Comparison of ENCODE assay signal across 17 cellular contexts in the genomic region with DNA sequence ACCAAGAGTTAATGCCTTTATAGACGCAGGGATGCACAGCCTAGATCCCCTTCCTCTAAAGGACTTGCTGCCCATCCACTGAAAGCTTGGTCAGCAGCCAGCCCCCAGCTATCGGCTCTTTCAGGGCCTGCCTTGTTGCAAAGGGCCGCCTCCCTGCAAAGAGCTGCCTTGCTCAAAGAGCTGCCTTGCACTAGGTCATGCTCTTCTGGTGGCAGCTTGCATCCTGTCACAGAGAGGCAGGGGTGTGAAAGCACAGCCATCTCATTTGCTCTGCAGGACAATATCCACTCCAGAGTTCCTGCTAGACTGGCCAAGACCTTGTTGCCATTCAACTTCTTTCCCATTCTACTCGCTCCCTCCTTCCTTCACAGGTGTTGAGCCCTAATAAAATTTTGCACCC.
DNase-seq lines count a peak whose midpoint lies in the region; ATAC-seq, FAIRE-seq and TF ChIP-seq lines count a peak whose summit lies in the region.
"Had no signal": no experiment of that assay in that cellular context is flagged by ENCODE, and none has a peak within 500 bp of the region (broad histone marks: within the 10 kb centered on the region; RNA-seq: fewer than 3 reads in every experiment).

No MANE protein-coding gene starts in this region.

- peak overlapping the region; percentile 56 to 81; a peak in 5 of 6 replicates for H3K27ac ChIP-seq in A549
- H3K27ac ChIP-seq: KMS-11 had no signal

- no peak for TF ChIP-seq CTCF in A549 (IDR thresholded peaks at IDR 0.05)
- TF ChIP-seq CTCF in nephron (IDR thresholded peaks at IDR 0.05; ENCODE audit: unreplicated experiment in 3 of 3): no peak

- FAIRE-seq in A549 (lab: Jason Lieb, UNC): no peak

- H3K4me2 ChIP-seq in A549: peak overlapping the region; percentile 46; the same call in 1 of the 3 replicates
- H3K4me2 ChIP-seq: KMS-11 had no signal

- H3K4me1 ChIP-seq in A549: peaks cover 53% of the 10 kb centered on the region
- H3K4me1 ChIP-seq: Caco-2 had no signal

- no peaks in the 10 kb centered on the region for H3K9me3 ChIP-seq in A549
- H3K9me3 ChIP-seq: Caco-2 had no signal

- H3K4me3 Mint-ChIP-seq in nephron: no peak overlapping the region

- no peaks in the 10 kb centered on the region for H3K36me3 Mint-ChIP-seq in nephron (ENCODE audit: low read depth)

- H3K4me3 ChIP-seq in A549: no peak overlapping the region

- no peak for TF ChIP-seq POLR2A in A549 (IDR thresholded peaks at IDR 0.05; ENCODE audit: low read length)

- no peaks in the 10 kb centered on the region for H3K9me3 Mint-ChIP-seq in nephron

- CTCF ChIA-PET in A549 (lab: Yijun Ruan, JAX): interaction anchor here (0.6 to 3.8 kb wide), 7 partner anchors 37 to 127 kb away, joined by 3 to 23 read pairs (median 4); no protein-coding TSS in a partner anchor

- H3K4me1 Mint-ChIP-seq in nephron: peaks cover 49% of the 10 kb centered on the region

- TF ChIP-seq EP300 in A549 (IDR thresholded peaks at IDR 0.05): no peak

- H3K27me3 Mint-ChIP-seq in nephron (ENCODE audit: low read depth): peaks cover 6% of the 10 kb centered on the region

- 82% methylated on average over 4 of the region's 4 CpGs for WGBS in A549 (ENCODE audit: missing lambda C conversion rate)

- DNase-seq in A549 (ENCODE audit: low read depth in 1 of 2, low spot score in 1 of 2) (no peak), EH (ENCODE audit: low read depth) (peak; percentile 30), cerebellar cortex (ENCODE audit: low spot score) (peak; percentile 84), RPMI8226 (no peak), kidney tubule cell (ENCODE audit: low spot score) (no peak), COR-L47 (lab: John Stamatoyannopoulos, UW) (no peak)
- DNase-seq: Caco-2, DMS153, NCI-H1048, NCI-H146, NCI-H2081, NCI-H774, SIG-M5 had no signal

- POLR2A ChIA-PET in A549 (lab: Yijun Ruan, JAX): interaction anchor here (0.5 kb wide), 1 partner anchor 74 kb away, joined by 4 read pairs; no protein-coding TSS in a partner anchor

- no peak for TF ChIP-seq RAD21 in A549 (conservative IDR thresholded peaks at IDR 0.05 in 1 of 2, IDR thresholded peaks at IDR 0.05 in 1 of 2)

- H3K27ac Mint-ChIP-seq in nephron: peak overlapping the region in 2 of 3 experiments; percentile 51 to 93

- ATAC-seq in A549: 0 out of 6 replicates have a peak, but pooled peaks of 1 of the 2 experiments have one; percentile 10
- ATAC-seq: HCT116, Panc1 had no signal

TF ChIP-seq in A549, 52 proteins besides CTCF, POLR2A, EP300 and RAD21:
- TF ChIP-seq, protein P1, sequence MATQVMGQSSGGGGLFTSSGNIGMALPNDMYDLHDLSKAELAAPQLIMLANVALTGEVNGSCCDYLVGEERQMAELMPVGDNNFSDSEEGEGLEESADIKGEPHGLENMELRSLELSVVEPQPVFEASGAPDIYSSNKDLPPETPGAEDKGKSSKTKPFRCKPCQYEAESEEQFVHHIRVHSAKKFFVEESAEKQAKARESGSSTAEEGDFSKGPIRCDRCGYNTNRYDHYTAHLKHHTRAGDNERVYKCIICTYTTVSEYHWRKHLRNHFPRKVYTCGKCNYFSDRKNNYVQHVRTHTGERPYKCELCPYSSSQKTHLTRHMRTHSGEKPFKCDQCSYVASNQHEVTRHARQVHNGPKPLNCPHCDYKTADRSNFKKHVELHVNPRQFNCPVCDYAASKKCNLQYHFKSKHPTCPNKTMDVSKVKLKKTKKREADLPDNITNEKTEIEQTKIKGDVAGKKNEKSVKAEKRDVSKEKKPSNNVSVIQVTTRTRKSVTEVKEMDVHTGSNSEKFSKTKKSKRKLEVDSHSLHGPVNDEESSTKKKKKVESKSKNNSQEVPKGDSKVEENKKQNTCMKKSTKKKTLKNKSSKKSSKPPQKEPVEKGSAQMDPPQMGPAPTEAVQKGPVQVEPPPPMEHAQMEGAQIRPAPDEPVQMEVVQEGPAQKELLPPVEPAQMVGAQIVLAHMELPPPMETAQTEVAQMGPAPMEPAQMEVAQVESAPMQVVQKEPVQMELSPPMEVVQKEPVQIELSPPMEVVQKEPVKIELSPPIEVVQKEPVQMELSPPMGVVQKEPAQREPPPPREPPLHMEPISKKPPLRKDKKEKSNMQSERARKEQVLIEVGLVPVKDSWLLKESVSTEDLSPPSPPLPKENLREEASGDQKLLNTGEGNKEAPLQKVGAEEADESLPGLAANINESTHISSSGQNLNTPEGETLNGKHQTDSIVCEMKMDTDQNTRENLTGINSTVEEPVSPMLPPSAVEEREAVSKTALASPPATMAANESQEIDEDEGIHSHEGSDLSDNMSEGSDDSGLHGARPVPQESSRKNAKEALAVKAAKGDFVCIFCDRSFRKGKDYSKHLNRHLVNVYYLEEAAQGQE (IDR thresholded peaks at IDR 0.05): no peak
- TF ChIP-seq ZNF302 (CRISPR knock-in tag; IDR thresholded peaks at IDR 0.05) (no peak), KDM5A (IDR thresholded peaks at IDR 0.05) (no peak), FOSL2 (IDR thresholded peaks at IDR 0.05) (no peak), FOSL2 (CRISPR knock-in tag; IDR thresholded peaks at IDR 0.05) (no peak), ZFP36 (IDR thresholded peaks at IDR 0.05; ENCODE audit: borderline replicate concordance, partially characterized antibody) (no peak), NR3C1 (IDR thresholded peaks at IDR 0.05) (no peak), ZC3H11A (IDR thresholded peaks at IDR 0.05) (no peak), CHD4 (IDR thresholded peaks at IDR 0.05; ENCODE audit: borderline replicate concordance) (no peak)
- TF ChIP-seq, protein P2, sequence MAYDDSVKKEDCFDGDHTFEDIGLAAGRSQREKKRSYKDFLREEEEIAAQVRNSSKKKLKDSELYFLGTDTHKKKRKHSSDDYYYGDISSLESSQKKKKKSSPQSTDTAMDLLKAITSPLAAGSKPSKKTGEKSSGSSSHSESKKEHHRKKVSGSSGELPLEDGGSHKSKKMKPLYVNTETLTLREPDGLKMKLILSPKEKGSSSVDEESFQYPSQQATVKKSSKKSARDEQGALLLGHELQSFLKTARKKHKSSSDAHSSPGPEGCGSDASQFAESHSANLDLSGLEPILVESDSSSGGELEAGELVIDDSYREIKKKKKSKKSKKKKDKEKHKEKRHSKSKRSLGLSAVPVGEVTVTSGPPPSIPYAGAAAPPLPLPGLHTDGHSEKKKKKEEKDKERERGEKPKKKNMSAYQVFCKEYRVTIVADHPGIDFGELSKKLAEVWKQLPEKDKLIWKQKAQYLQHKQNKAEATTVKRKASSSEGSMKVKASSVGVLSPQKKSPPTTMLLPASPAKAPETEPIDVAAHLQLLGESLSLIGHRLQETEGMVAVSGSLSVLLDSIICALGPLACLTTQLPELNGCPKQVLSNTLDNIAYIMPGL (CRISPR knock-in tag; IDR thresholded peaks at IDR 0.05; ENCODE audit: borderline replicate concordance): no peak
- TF ChIP-seq, protein P3, sequence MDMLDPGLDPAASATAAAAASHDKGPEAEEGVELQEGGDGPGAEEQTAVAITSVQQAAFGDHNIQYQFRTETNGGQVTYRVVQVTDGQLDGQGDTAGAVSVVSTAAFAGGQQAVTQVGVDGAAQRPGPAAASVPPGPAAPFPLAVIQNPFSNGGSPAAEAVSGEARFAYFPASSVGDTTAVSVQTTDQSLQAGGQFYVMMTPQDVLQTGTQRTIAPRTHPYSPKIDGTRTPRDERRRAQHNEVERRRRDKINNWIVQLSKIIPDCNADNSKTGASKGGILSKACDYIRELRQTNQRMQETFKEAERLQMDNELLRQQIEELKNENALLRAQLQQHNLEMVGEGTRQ (IDR thresholded peaks at IDR 0.05): no peak
- TF ChIP-seq, protein P4, sequence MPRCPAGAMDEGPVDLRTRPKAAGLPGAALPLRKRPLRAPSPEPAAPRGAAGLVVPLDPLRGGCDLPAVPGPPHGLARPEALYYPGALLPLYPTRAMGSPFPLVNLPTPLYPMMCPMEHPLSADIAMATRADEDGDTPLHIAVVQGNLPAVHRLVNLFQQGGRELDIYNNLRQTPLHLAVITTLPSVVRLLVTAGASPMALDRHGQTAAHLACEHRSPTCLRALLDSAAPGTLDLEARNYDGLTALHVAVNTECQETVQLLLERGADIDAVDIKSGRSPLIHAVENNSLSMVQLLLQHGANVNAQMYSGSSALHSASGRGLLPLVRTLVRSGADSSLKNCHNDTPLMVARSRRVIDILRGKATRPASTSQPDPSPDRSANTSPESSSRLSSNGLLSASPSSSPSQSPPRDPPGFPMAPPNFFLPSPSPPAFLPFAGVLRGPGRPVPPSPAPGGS (IDR thresholded peaks at IDR 0.05): no peak
- TF ChIP-seq, protein P5, sequence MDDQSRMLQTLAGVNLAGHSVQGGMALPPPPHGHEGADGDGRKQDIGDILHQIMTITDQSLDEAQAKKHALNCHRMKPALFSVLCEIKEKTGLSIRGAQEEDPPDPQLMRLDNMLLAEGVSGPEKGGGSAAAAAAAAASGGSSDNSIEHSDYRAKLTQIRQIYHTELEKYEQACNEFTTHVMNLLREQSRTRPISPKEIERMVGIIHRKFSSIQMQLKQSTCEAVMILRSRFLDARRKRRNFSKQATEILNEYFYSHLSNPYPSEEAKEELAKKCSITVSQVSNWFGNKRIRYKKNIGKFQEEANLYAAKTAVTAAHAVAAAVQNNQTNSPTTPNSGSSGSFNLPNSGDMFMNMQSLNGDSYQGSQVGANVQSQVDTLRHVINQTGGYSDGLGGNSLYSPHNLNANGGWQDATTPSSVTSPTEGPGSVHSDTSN (IDR thresholded peaks at IDR 0.05): no peak
- TF ChIP-seq, protein P6, sequence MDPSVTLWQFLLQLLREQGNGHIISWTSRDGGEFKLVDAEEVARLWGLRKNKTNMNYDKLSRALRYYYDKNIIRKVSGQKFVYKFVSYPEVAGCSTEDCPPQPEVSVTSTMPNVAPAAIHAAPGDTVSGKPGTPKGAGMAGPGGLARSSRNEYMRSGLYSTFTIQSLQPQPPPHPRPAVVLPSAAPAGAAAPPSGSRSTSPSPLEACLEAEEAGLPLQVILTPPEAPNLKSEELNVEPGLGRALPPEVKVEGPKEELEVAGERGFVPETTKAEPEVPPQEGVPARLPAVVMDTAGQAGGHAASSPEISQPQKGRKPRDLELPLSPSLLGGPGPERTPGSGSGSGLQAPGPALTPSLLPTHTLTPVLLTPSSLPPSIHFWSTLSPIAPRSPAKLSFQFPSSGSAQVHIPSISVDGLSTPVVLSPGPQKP (IDR thresholded peaks at IDR 0.05; ENCODE audit: low read depth, low read length): no peak
- TF ChIP-seq, protein P7, sequence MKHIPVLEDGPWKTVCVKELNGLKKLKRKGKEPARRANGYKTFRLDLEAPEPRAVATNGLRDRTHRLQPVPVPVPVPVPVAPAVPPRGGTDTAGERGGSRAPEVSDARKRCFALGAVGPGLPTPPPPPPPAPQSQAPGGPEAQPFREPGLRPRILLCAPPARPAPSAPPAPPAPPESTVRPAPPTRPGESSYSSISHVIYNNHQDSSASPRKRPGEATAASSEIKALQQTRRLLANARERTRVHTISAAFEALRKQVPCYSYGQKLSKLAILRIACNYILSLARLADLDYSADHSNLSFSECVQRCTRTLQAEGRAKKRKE (CRISPR knock-in tag; IDR thresholded peaks at IDR 0.05; ENCODE audit: low read depth): no peak
- TF ChIP-seq, protein P8, sequence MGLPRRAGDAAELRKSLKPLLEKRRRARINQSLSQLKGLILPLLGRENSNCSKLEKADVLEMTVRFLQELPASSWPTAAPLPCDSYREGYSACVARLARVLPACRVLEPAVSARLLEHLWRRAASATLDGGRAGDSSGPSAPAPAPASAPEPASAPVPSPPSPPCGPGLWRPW (IDR thresholded peaks at IDR 0.05): no peak

Comparison
In these comparisons a context has a peak if more than half of its experiments do, and no peak if none do; other contexts are left out.
1. DNase-seq: peak in EH (single experiment) and cerebellar cortex (single experiment); none in A549 (0 of 2), RPMI8226 (single experiment), kidney tubule cell (single experiment) and COR-L47 (single experiment).